In genomic region chr1:205792481-205792881, GRCh38 we compare ENCODE assay signal across 1 cellular context.
TF ChIP-seq lines count a peak whose summit lies in the region.

No MANE protein-coding gene starts in this region.

TF ChIP-seq in HepG2, 621 proteins besides CTCF, POLR2A, EP300 and RAD21:
- no peak for TF ChIP-seq ARNT2 (CRISPR knock-in tag; IDR thresholded peaks at IDR 0.05; ENCODE audit: low read depth)
- TF ChIP-seq CCAR2 (optimal IDR thresholded peaks at IDR 0.05; ENCODE audit: low read depth, low read length): no peak
- TF ChIP-seq RARA (CRISPR knock-in tag; IDR thresholded peaks at IDR 0.05): no peak
- TF ChIP-seq, protein P1, sequence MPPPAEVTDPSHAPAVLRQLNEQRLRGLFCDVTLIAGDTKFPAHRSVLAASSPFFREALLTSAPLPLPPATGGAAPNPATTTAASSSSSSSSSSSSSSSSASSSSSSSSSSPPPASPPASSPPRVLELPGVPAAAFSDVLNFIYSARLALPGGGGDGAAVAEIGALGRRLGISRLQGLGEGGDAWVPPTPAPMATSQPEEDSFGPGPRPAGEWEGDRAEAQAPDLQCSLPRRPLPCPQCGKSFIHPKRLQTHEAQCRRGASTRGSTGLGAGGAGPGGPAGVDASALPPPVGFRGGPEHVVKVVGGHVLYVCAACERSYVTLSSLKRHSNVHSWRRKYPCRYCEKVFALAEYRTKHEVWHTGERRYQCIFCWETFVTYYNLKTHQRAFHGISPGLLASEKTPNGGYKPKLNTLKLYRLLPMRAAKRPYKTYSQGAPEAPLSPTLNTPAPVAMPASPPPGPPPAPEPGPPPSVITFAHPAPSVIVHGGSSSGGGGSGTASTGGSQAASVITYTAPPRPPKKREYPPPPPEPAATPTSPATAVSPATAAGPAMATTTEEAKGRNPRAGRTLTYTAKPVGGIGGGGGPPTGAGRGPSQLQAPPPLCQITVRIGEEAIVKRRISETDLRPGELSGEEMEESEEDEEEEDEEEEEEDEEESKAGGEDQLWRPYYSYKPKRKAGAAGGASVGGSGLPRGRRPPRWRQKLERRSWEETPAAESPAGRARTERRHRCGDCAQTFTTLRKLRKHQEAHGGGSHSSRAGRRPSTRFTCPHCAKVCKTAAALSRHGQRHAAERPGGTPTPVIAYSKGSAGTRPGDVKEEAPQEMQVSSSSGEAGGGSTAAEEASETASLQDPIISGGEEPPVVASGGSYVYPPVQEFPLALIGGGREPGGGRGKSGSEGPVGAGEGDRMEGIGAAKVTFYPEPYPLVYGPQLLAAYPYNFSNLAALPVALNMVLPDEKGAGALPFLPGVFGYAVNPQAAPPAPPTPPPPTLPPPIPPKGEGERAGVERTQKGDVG (CRISPR knock-in tag; IDR thresholded peaks at IDR 0.05; ENCODE audit: borderline replicate concordance): no peak
- no peak for TF ChIP-seq ZNF704 (CRISPR knock-in tag; IDR thresholded peaks at IDR 0.05; ENCODE audit: borderline replicate concordance)
- TF ChIP-seq MAF1 (CRISPR knock-in tag; IDR thresholded peaks at IDR 0.05; ENCODE audit: borderline replicate concordance): no peak
- TF ChIP-seq CREM (IDR thresholded peaks at IDR 0.05): no peak
- no peak for TF ChIP-seq CREM (CRISPR knock-in tag; IDR thresholded peaks at IDR 0.05)
- no peak for TF ChIP-seq ZSCAN29 (CRISPR knock-in tag; conservative IDR thresholded peaks at IDR 0.05)
